In genomic region chr10:117955171-117955570, GRCh38 we compare ENCODE assay signal across 25 cellular contexts.
"Had no signal": no experiment of that assay in that cellular context is flagged by ENCODE, and none has a peak within 500 bp of the region (broad histone marks: within the 10 kb centered on the region; RNA-seq: fewer than 3 reads in every experiment).

No MANE protein-coding gene starts in this region.

- H3K4me1 ChIP-seq: ascending aorta, SJSA1 had no signal

- H3K9me3 Mint-ChIP-seq: activated CD8-positive, alpha-beta T cell treated with anti-CD3 and anti-CD28 coated beads for 36 hours; activated naive CD4-positive, alpha-beta T cell treated with anti-CD3 and anti-CD28 coated beads, Interleukin-2, amount 50 U/mL, for 24 hours; activated T-helper 1 cell treated with anti-CD3 and anti-CD28 coated beads, Interleukin-12 subunit alpha, Interleukin-12 subunit beta, Interleukin-2, Interleukin-4 antibody, amounts not matched to agents 30 ng/mL and 10 ng/mL and 1 ng/mL, durations not matched to agents 14 hours and 24 hours and 36 hours had no signal

- H3K36me3 ChIP-seq: ascending aorta, brain microvascular endothelial cell, cardiac muscle cell, SJSA1 had no signal

- H3K4me3 ChIP-seq: ascending aorta, cardiac muscle cell, SJSA1 had no signal

- H3K27me3 ChIP-seq: ascending aorta, brain microvascular endothelial cell, SJSA1 had no signal

- H3K36me3 Mint-ChIP-seq: activated naive CD4-positive, alpha-beta T cell treated with anti-CD3 and anti-CD28 coated beads, Interleukin-2, amount 50 U/mL, for 24 hours had no signal

- H3K27ac Mint-ChIP-seq: activated CD8-positive, alpha-beta T cell treated with anti-CD3 and anti-CD28 coated beads for 36 hours; activated naive CD4-positive, alpha-beta T cell treated with anti-CD3 and anti-CD28 coated beads, Interleukin-2, amount 50 U/mL, for 24 hours; activated T-helper 1 cell treated with anti-CD3 and anti-CD28 coated beads, Interleukin-12 subunit alpha, Interleukin-12 subunit beta, Interleukin-2, Interleukin-4 antibody, amounts not matched to agents 30 ng/mL and 10 ng/mL and 1 ng/mL, durations not matched to agents 14 hours and 24 hours and 36 hours had no signal

- ATAC-seq: activated CD4-positive, CD25-positive, alpha-beta regulatory T cell treated with anti-CD3 and anti-CD28 coated beads, Interleukin-2, amount 50 U/mL, for 24 hours; activated CD8-positive, alpha-beta T cell treated with anti-CD3 and anti-CD28 coated beads for 36 hours; PC-3; SK-N-SH treated with all-trans-retinoic acid at 6 μM for 48 hours had no signal

- H3K4me1 Mint-ChIP-seq: activated naive CD4-positive, alpha-beta T cell treated with anti-CD3 and anti-CD28 coated beads, Interleukin-2, amount 50 U/mL, for 24 hours had no signal

- H3K27ac ChIP-seq: ascending aorta, brain microvascular endothelial cell, cardiac muscle cell, SJSA1 had no signal

- H3K4me3 Mint-ChIP-seq: activated CD8-positive, alpha-beta T cell treated with anti-CD3 and anti-CD28 coated beads for 36 hours; activated naive CD4-positive, alpha-beta T cell treated with anti-CD3 and anti-CD28 coated beads, Interleukin-2, amount 50 U/mL, for 24 hours; activated T-helper 1 cell treated with anti-CD3 and anti-CD28 coated beads, Interleukin-12 subunit alpha, Interleukin-12 subunit beta, Interleukin-2, Interleukin-4 antibody, amounts not matched to agents 30 ng/mL and 10 ng/mL and 1 ng/mL, durations not matched to agents 14 hours and 24 hours and 36 hours had no signal

- DNase-seq: activated CD4-positive, alpha-beta T cell treated with anti-CD3 and anti-CD28 coated beads for 4 hours; activated CD8-positive, alpha-beta memory T cell treated with anti-CD3 and anti-CD28 coated beads, Interleukin-2, amount 50 U/mL, for 4 hours; activated CD8-positive, alpha-beta T cell treated with anti-CD3 and anti-CD28 coated beads for 36 hours; activated effector memory CD4-positive, alpha-beta T cell treated with Interleukin-2 at 50 U/mL for 16 hours; activated naive CD4-positive, alpha-beta T cell; amniotic stem cell; brain microvascular endothelial cell; cerebellar nuclear complex; Karpas-422; MM.1S; NCI-H1105; NCI-H1436 treated with DMSO at 0.1 percent for 48 hours; NCI-H187; NCI-H2081; NCI-H524; PC-3; SHP77; SW 1271 had no signal

- H3K9me3 ChIP-seq: ascending aorta, SJSA1 had no signal
